8 cellular contexts compared by ENCODE assay signal in genomic region chr10:79488303-79488702, GRCh38. TPM values are rescaled to one million over a fixed set of nuclear protein-coding genes. Genes with fewer than 3 reads are reported as not detected.
A peak's percentile ranks its signal among the peaks of the same experiment; 100 is the strongest.
DNase-seq lines count a peak whose midpoint lies in the region; ATAC-seq and TF ChIP-seq lines count a peak whose summit lies in the region.

No MANE protein-coding gene starts in this region.

- H3K9me3 ChIP-seq in esophagus squamous epithelium (no peaks in the 10 kb centered on the region), mucosa of descending colon (no peaks in the 10 kb centered on the region)

- H3K4me3 ChIP-seq in esophagus squamous epithelium (no peak overlapping the region), mucosa of descending colon (no peak overlapping the region)

- H3K27me3 ChIP-seq in esophagus squamous epithelium = no peaks in the 10 kb centered on the region

- whole genome bisulfite sequencing in esophagus squamous epithelium, 2 donors = 51 to 56% methylated on average over 5 of the region's 5 CpGs

- TF ChIP-seq CTCF in esophagus squamous epithelium (IDR thresholded peaks at IDR 0.05) = no peak
- TF ChIP-seq CTCF in mucosa of descending colon (IDR thresholded peaks at IDR 0.05) = no peak

- TF ChIP-seq POLR2A in esophagus squamous epithelium (IDR thresholded peaks at IDR 0.05) = no peak

- intact Hi-C loops in esophagus squamous epithelium (cut with DNase I) = no loop called here
- intact Hi-C loops in mucosa of descending colon (cut with DNase I, micrococcal nuclease) = loop anchor here in 1 of 2 donors (5.0 kb wide), 1 partner anchor 116 kb away; no protein-coding TSS in a partner anchor

- peak overlapping the region; percentile 24 to 83 (median 65) for H3K27ac ChIP-seq in esophagus squamous epithelium

- peak; percentile 51 for ATAC-seq in mucosa of descending colon
- ATAC-seq in GM19397 (IDR thresholded peaks at IDR 0.05; ENCODE audit: unreplicated experiment) = no peak
- no peak for ATAC-seq in GM21786 (IDR thresholded peaks at IDR 0.05; ENCODE audit: unreplicated experiment)

- peak; percentile 92 for DNase-seq in A172 (ENCODE audit: low spot score)
- DNase-seq in NCI-H460 (ENCODE audit: extremely low read depth, low read depth) = peak; percentile 26
- DNase-seq in esophagus squamous epithelium (lab: John Stamatoyannopoulos, UW) = no peak
- DNase-seq in mucosa of descending colon = peak; percentile 37 to 55 (median 49)
- DNase-seq in NCI-H1417 (lab: John Stamatoyannopoulos, UW) = no peak
- no peak for DNase-seq in NCI-H2107 (lab: John Stamatoyannopoulos, UW)

- peaks cover 0 to 48% (median 3%) of the 10 kb centered on the region in 3 donors for H3K4me1 ChIP-seq in esophagus squamous epithelium
- H3K4me1 ChIP-seq in mucosa of descending colon (ENCODE audit: low read depth) = no peaks in the 10 kb centered on the region

- H3K36me3 ChIP-seq in esophagus squamous epithelium = no peaks in the 10 kb centered on the region
- no peaks in the 10 kb centered on the region for H3K36me3 ChIP-seq in mucosa of descending colon (ENCODE audit: low read depth)

RNA-seq across cellular contexts. Expression of gene EIF5AL1, which starts 24.0 kb away (rescaled TPM):
- 0.72 and 0.89 TPM in 2 replicates for total RNA-seq in A172 (2014; rRNA removed; shearing (Covaris generic))
- total RNA-seq in NCI-H460 (2014; rRNA removed; shearing (Covaris generic)) = 0.30 and 0.40 TPM in 2 replicates
- polyA plus RNA-seq in NCI-H460 (2014; cell fraction: nucleus; rRNA removed) = 0.19 and 0.27 TPM in 2 replicates
- total RNA-seq in esophagus squamous epithelium (under 1 TPM; 0.32 to 0.70 (median 0.42) TPM), mucosa of descending colon (under 1 TPM; 0.09 to 0.87 (median 0.16) TPM)

RNA-seq across cellular contexts. Expression of gene ZCCHC24, which starts 42.9 kb away (rescaled TPM):
- 10.7 and 12.2 TPM in 2 replicates for total RNA-seq in A172 (2014; rRNA removed; shearing (Covaris generic))
- 3.2 and 3.7 TPM in 2 replicates for total RNA-seq in NCI-H460 (2014; rRNA removed; shearing (Covaris generic))
- polyA plus RNA-seq in NCI-H460 (2014; cell fraction: nucleus; rRNA removed) = 2.9 and 4.0 TPM in 2 replicates
- 10 to 100 TPM in 1 of 4 donors, 1 to 10 TPM in 3; 2.2 to 26.1 (median 6.4) TPM for total RNA-seq in esophagus squamous epithelium
- 100 to 1,000 TPM in 1 of 3 donors, 10 to 100 TPM in 1, 1 to 10 TPM in 1; 5.6 to 125 (median 22.8) TPM for total RNA-seq in mucosa of descending colon

Comparison
In these comparisons a context has a peak if more than half of its experiments do, and no peak if none do; other contexts are left out.
1. DNase-seq: peak in A172 (single experiment), NCI-H460 (single experiment) and mucosa of descending colon (3 of 3); none in esophagus squamous epithelium (single experiment), NCI-H1417 (0 of 3) and NCI-H2107 (single experiment).